In genomic region chr1:87348346-87349019, GRCh38 we compare ENCODE assay signal across 21 cellular contexts. TPM values are rescaled to one million over a fixed set of nuclear protein-coding genes. Genes with fewer than 3 reads are reported as not detected.
DNase-seq lines count a peak whose midpoint lies in the region; TF ChIP-seq lines count a peak whose summit lies in the region.
"Had no signal": no experiment of that assay in that cellular context is flagged by ENCODE, and none has a peak within 500 bp of the region (broad histone marks: within the 10 kb centered on the region; RNA-seq: fewer than 3 reads in every experiment).

No MANE protein-coding gene starts in this region.

- no peak for TF ChIP-seq CTCF in progenitor cell of endocrine pancreas (IDR thresholded peaks at IDR 0.05; ENCODE audit: unreplicated experiment)

- intact Hi-C loops in activated T-helper 1 cell treated with anti-CD3 and anti-CD28 coated beads, Interleukin-12 subunit alpha, Interleukin-12 subunit beta, Interleukin-2, Interleukin-4 antibody, amounts not matched to agents 30 ng/mL and 10 ng/mL and 1 ng/mL, durations not matched to agents 14 hours and 24 hours and 36 hours (cut with micrococcal nuclease) = no loop called here

- peaks cover 14% of the 10 kb centered on the region for H3K36me3 Mint-ChIP-seq in progenitor cell of endocrine pancreas (ENCODE audit: insufficient read depth)
- peaks cover 24% of the 10 kb centered on the region for H3K36me3 Mint-ChIP-seq in activated T-helper 1 cell treated with anti-CD3 and anti-CD28 coated beads, Interleukin-12 subunit alpha, Interleukin-12 subunit beta, Interleukin-2, Interleukin-4 antibody, amounts not matched to agents 30 ng/mL and 10 ng/mL and 1 ng/mL, durations not matched to agents 14 hours and 24 hours and 36 hours (ENCODE audit: low read depth)
- H3K36me3 Mint-ChIP-seq: activated naive CD4-positive, alpha-beta T cell treated with anti-CD3 and anti-CD28 coated beads, Interleukin-2, amount 50 U/mL, for 24 hours had no signal

- no peak overlapping the region for H3K4me3 ChIP-seq in esophagus (ENCODE audit: low read depth in 1 of 2, low read length in 2 of 2)
- H3K4me3 ChIP-seq: BLaER1, GM23248, upper lobe of right lung had no signal

- H3K4me1 ChIP-seq in esophagus (ENCODE audit: control insufficient read depth in 2 of 2, insufficient read depth in 2 of 2, low read length in 1 of 2) = peaks cover 2 to 3% of the 10 kb centered on the region in 2 donors
- H3K4me1 ChIP-seq: BLaER1 had no signal

- peak; percentile 43 for DNase-seq in NCI-H1436 (lab: John Stamatoyannopoulos, UW)
- DNase-seq in NCI-H1436 treated with DMSO at 0.1 percent for 48 hours (lab: John Stamatoyannopoulos, UW) = no peak
- peak; percentile 29 for DNase-seq in NCI-H146 treated with DMSO at 0.1 percent for 48 hours (lab: John Stamatoyannopoulos, UW; ENCODE audit: unreplicated experiment)
- no peak for DNase-seq in progenitor cell of endocrine pancreas (ENCODE audit: low spot score, unreplicated experiment)
- no peak for DNase-seq in stimulated activated naive CD4-positive, alpha-beta T cell (lab: John Stamatoyannopoulos, UW)
- DNase-seq in activated T-helper 1 cell treated with anti-CD3 and anti-CD28 coated beads, Interleukin-12 subunit alpha, Interleukin-12 subunit beta, Interleukin-2, Interleukin-4 antibody, amounts not matched to agents 30 ng/mL and 10 ng/mL and 1 ng/mL, durations not matched to agents 14 hours and 24 hours and 36 hours (ENCODE audit: low spot score) = no peak
- DNase-seq in stimulated activated CD4-positive, alpha-beta T cell treated with anti-CD3 and anti-CD28 coated beads, Interleukin-2, amount 100 ng/mL, for 48 hours = no peak
- DNase-seq: activated CD8-positive, alpha-beta T cell treated with anti-CD3 and anti-CD28 coated beads, Interleukin-2, amount 10 ng/mL, durations not matched to agents 7 days and 5 days; activated T-cell treated with anti-CD3 and anti-CD28 coated beads, Interleukin-2, amount 50 U/mL, for 1 hour; aorta; erythroblast; GM23248; MM.1S; NCI-H2029 treated with DMSO at 0.1 percent for 48 hours; NCI-H524; stimulated activated CD4-positive, alpha-beta T cell treated with anti-CD3 and anti-CD28 coated beads, Interleukin-4, amount 100 ng/mL, for 4 hours; upper lobe of right lung had no signal

- H3K27ac ChIP-seq in esophagus (ENCODE audit: low read depth in 2 of 2, low read length in 1 of 2) = peak overlapping the region; percentile 15
- H3K27ac ChIP-seq: BLaER1, GM23248, neutrophil, upper lobe of right lung had no signal

- H3K9me3 Mint-ChIP-seq in progenitor cell of endocrine pancreas (ENCODE audit: low read depth) = no peaks in the 10 kb centered on the region
- no peaks in the 10 kb centered on the region for H3K9me3 Mint-ChIP-seq in activated T-helper 1 cell treated with anti-CD3 and anti-CD28 coated beads, Interleukin-12 subunit alpha, Interleukin-12 subunit beta, Interleukin-2, Interleukin-4 antibody, amounts not matched to agents 30 ng/mL and 10 ng/mL and 1 ng/mL, durations not matched to agents 14 hours and 24 hours and 36 hours
- H3K9me3 Mint-ChIP-seq: activated naive CD4-positive, alpha-beta T cell treated with anti-CD3 and anti-CD28 coated beads, Interleukin-2, amount 50 U/mL, for 24 hours had no signal

- no peaks in the 10 kb centered on the region for H3K9me3 ChIP-seq in esophagus (ENCODE audit: control insufficient read depth in 2 of 2, insufficient read depth in 1 of 2, low read depth in 1 of 2, low read length in 1 of 2)
- H3K9me3 ChIP-seq: BLaER1, neutrophil, upper lobe of right lung had no signal

- no peak overlapping the region for H3K4me3 Mint-ChIP-seq in progenitor cell of endocrine pancreas (ENCODE audit: low read depth)
- no peak overlapping the region for H3K4me3 Mint-ChIP-seq in activated T-helper 1 cell treated with anti-CD3 and anti-CD28 coated beads, Interleukin-12 subunit alpha, Interleukin-12 subunit beta, Interleukin-2, Interleukin-4 antibody, amounts not matched to agents 30 ng/mL and 10 ng/mL and 1 ng/mL, durations not matched to agents 14 hours and 24 hours and 36 hours
- H3K4me3 Mint-ChIP-seq: activated CD8-positive, alpha-beta T cell treated with anti-CD3 and anti-CD28 coated beads, Interleukin-2, amount 10 ng/mL, durations not matched to agents 7 days and 5 days; activated naive CD4-positive, alpha-beta T cell treated with anti-CD3 and anti-CD28 coated beads, Interleukin-2, amount 50 U/mL, for 24 hours had no signal

- peak overlapping the region; percentile 9 for H3K27ac Mint-ChIP-seq in progenitor cell of endocrine pancreas
- H3K27ac Mint-ChIP-seq in activated T-helper 1 cell treated with anti-CD3 and anti-CD28 coated beads, Interleukin-12 subunit alpha, Interleukin-12 subunit beta, Interleukin-2, Interleukin-4 antibody, amounts not matched to agents 30 ng/mL and 10 ng/mL and 1 ng/mL, durations not matched to agents 14 hours and 24 hours and 36 hours = no peak overlapping the region
- H3K27ac Mint-ChIP-seq: activated CD8-positive, alpha-beta T cell treated with anti-CD3 and anti-CD28 coated beads, Interleukin-2, amount 10 ng/mL, durations not matched to agents 7 days and 5 days; activated naive CD4-positive, alpha-beta T cell treated with anti-CD3 and anti-CD28 coated beads, Interleukin-2, amount 50 U/mL, for 24 hours had no signal

- no peaks in the 10 kb centered on the region for H3K27me3 Mint-ChIP-seq in progenitor cell of endocrine pancreas
- H3K27me3 Mint-ChIP-seq in activated T-helper 1 cell treated with anti-CD3 and anti-CD28 coated beads, Interleukin-12 subunit alpha, Interleukin-12 subunit beta, Interleukin-2, Interleukin-4 antibody, amounts not matched to agents 30 ng/mL and 10 ng/mL and 1 ng/mL, durations not matched to agents 14 hours and 24 hours and 36 hours (ENCODE audit: insufficient read depth) = no peaks in the 10 kb centered on the region

- peaks cover 14% of the 10 kb centered on the region for H3K4me1 Mint-ChIP-seq in progenitor cell of endocrine pancreas (ENCODE audit: low read depth)
- peaks cover 6% of the 10 kb centered on the region for H3K4me1 Mint-ChIP-seq in activated T-helper 1 cell treated with anti-CD3 and anti-CD28 coated beads, Interleukin-12 subunit alpha, Interleukin-12 subunit beta, Interleukin-2, Interleukin-4 antibody, amounts not matched to agents 30 ng/mL and 10 ng/mL and 1 ng/mL, durations not matched to agents 14 hours and 24 hours and 36 hours (ENCODE audit: low read depth)
- H3K4me1 Mint-ChIP-seq: activated naive CD4-positive, alpha-beta T cell treated with anti-CD3 and anti-CD28 coated beads, Interleukin-2, amount 50 U/mL, for 24 hours had no signal

- peaks cover 3 to 6% of the 10 kb centered on the region in 2 donors for H3K36me3 ChIP-seq in esophagus (ENCODE audit: control insufficient read depth in 2 of 2, insufficient read depth in 2 of 2, low read length in 1 of 2)

- 43 to 51% methylated on average over 7 of the region's 7 CpGs for WGBS in esophagus, 2 donors

- H3K27me3 ChIP-seq in esophagus (ENCODE audit: control insufficient read depth in 1 of 2, insufficient read depth in 2 of 2, low read length in 2 of 2) = no peaks in the 10 kb centered on the region
- H3K27me3 ChIP-seq: BLaER1, neutrophil, upper lobe of right lung had no signal

RNA-seq across cellular contexts. Expression of gene LMO4, which starts 19.8 kb away (rescaled TPM):
- 10 to 100 TPM; 46.7 to 76.8 TPM for polyA plus RNA-seq in esophagus
- total RNA-seq in progenitor cell of endocrine pancreas = 64.2 and 74.5 TPM in 2 replicates
- 41.1 and 47.8 TPM in 2 replicates for total RNA-seq in activated T-helper 1 cell treated with anti-CD3 and anti-CD28 coated beads, Interleukin-12 subunit alpha, Interleukin-12 subunit beta, Interleukin-2, Interleukin-4 antibody, amounts not matched to agents 30 ng/mL and 10 ng/mL and 1 ng/mL, durations not matched to agents 14 hours and 24 hours and 36 hours

Comparison
In these comparisons a context has a peak if more than half of its experiments do, and no peak if none do; other contexts are left out.
1. DNase-seq: peak in NCI-H1436 (single experiment) and NCI-H146 treated with DMSO at 0.1 percent for 48 hours (single experiment); none in NCI-H1436 treated with DMSO at 0.1 percent for 48 hours (single experiment), progenitor cell of endocrine pancreas (single experiment), stimulated activated naive CD4-positive, alpha-beta T cell (0 of 6), activated T-helper 1 cell treated with anti-CD3 and anti-CD28 coated beads, Interleukin-12 subunit alpha, Interleukin-12 subunit beta, Interleukin-2, Interleukin-4 antibody, amounts not matched to agents 30 ng/mL and 10 ng/mL and 1 ng/mL, durations not matched to agents 14 hours and 24 hours and 36 hours (single experiment) and stimulated activated CD4-positive, alpha-beta T cell treated with anti-CD3 and anti-CD28 coated beads, Interleukin-2, amount 100 ng/mL, for 48 hours (0 of 2).